ENCODE assay signal across 26 cellular contexts in the genomic region with DNA sequence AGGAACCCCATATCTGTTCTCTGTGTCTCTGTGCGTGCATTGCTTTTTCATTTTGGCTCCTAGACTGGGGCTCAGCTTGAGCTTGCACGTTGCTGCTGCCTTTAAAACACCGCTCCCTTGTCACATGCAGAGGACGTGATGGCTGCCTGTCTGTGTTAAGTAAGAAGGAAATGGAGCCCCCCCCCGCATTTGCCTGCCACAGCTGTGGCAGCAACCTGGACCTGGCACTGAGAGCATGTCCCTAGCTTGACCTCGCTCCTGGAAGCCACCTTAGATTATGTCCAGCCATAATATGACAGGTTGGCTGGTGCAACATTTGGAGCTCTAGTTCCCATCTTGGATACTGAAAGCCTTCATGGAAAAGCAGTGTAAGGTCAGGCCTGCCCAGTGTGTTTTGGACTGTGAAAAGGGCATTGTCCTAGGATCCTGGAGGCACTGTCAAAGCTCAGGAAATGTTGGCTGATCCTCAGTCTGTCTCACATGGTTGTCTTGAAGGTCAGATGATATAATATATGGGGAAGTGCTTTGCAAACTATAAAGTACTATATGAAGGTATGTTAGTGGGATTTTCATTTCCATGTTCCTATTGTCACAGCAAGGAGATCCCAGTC.
DNase-seq lines count a peak whose midpoint lies in the region; ATAC-seq and FAIRE-seq lines count a peak whose summit lies in the region.
"Had no signal": no experiment of that assay in that cellular context is flagged by ENCODE, and none has a peak within 500 bp of the region (broad histone marks: within the 10 kb centered on the region; RNA-seq: fewer than 3 reads in every experiment).

No MANE protein-coding gene starts in this region.

- ATAC-seq in activated T-cell treated with anti-CD3 and anti-CD28 coated beads, Interleukin-2, amount 50 U/mL, for 72 hours (replicated peaks in 1 of 2) = no peak
- no peak for ATAC-seq in activated T-cell treated with anti-CD3 and anti-CD28 coated beads, Interleukin-2, amount 50 U/mL, for 4 hours
- no peak for ATAC-seq in activated naive CD8-positive, alpha-beta T cell treated with anti-CD3 and anti-CD28 coated beads, Interleukin-2, amount 50 U/mL, for 24 hours
- ATAC-seq in stimulated activated effector memory CD8-positive, alpha-beta T cell treated with anti-CD3 and anti-CD28 coated beads, Interleukin-12 subunit alpha, Interleukin-12 subunit beta, amount 100 ng/mL, for 72 hours = no peak
- no peak for ATAC-seq in HG02623 (IDR thresholded peaks at IDR 0.05; ENCODE audit: unreplicated experiment)
- ATAC-seq: A549; HepG2; left cardiac atrium; PC-3; SK-N-SH treated with all-trans-retinoic acid at 6 μM for 48 hours; stimulated activated memory B cell treated with anti-CD40 and anti-IgM and Interleukin-4, amounts not matched to agents 10 μg/mL and 1 μg/mL and 100 μg/mL, for 72 hours had no signal

- FAIRE-seq in HTR-8/SVneo (lab: Jason Lieb, UNC) = peak; percentile 96
- FAIRE-seq: A549, HepG2 had no signal

- no peaks in the 10 kb centered on the region for H3K27me3 Mint-ChIP-seq in activated T-cell treated with anti-CD3 and anti-CD28 coated beads, Interleukin-2, amount 50 U/mL, for 72 hours (ENCODE audit: low read depth)
- no peaks in the 10 kb centered on the region for H3K27me3 Mint-ChIP-seq in activated T-cell treated with anti-CD3 and anti-CD28 coated beads, Interleukin-2, amount 50 U/mL, for 4 hours (ENCODE audit: low read depth)
- H3K27me3 Mint-ChIP-seq in activated naive CD8-positive, alpha-beta T cell treated with anti-CD3 and anti-CD28 coated beads, Interleukin-2, amount 50 U/mL, for 24 hours = no peaks in the 10 kb centered on the region

- no peaks in the 10 kb centered on the region for H3K4me1 Mint-ChIP-seq in activated T-cell treated with anti-CD3 and anti-CD28 coated beads, Interleukin-2, amount 50 U/mL, for 72 hours (ENCODE audit: low read depth)
- peaks cover 88% of the 10 kb centered on the region for H3K4me1 Mint-ChIP-seq in activated T-cell treated with anti-CD3 and anti-CD28 coated beads, Interleukin-2, amount 50 U/mL, for 4 hours (ENCODE audit: low read depth)
- H3K4me1 Mint-ChIP-seq in activated naive CD8-positive, alpha-beta T cell treated with anti-CD3 and anti-CD28 coated beads, Interleukin-2, amount 50 U/mL, for 24 hours = peaks cover 43% of the 10 kb centered on the region
- H3K4me1 Mint-ChIP-seq in stimulated activated effector memory CD8-positive, alpha-beta T cell treated with anti-CD3 and anti-CD28 coated beads, Interleukin-12 subunit alpha, Interleukin-12 subunit beta, amount 100 ng/mL, for 72 hours = peaks cover 88% of the 10 kb centered on the region
- H3K4me1 Mint-ChIP-seq: H9; nephron; stimulated activated memory B cell treated with anti-CD40 and anti-IgM and Interleukin-4, amounts not matched to agents 10 μg/mL and 1 μg/mL and 100 μg/mL, for 72 hours had no signal

- no peak for DNase-seq in activated T-cell treated with anti-CD3 and anti-CD28 coated beads, Interleukin-2, amount 50 U/mL, for 72 hours
- no peak for DNase-seq in activated T-cell treated with anti-CD3 and anti-CD28 coated beads, Interleukin-2, amount 50 U/mL, for 4 hours
- DNase-seq in HTR-8/SVneo (ENCODE audit: insufficient read length, low spot score) (no peak), CD1c-positive myeloid dendritic cell (ENCODE audit: extremely low spot score) (no peak), LoVo (ENCODE audit: low spot score) (no peak)
- no peak for DNase-seq in activated naive CD8-positive, alpha-beta T cell treated with anti-CD3 and anti-CD28 coated beads, Interleukin-2, amount 50 U/mL, for 24 hours
- DNase-seq in stimulated activated effector memory CD8-positive, alpha-beta T cell treated with anti-CD3 and anti-CD28 coated beads, Interleukin-12 subunit alpha, Interleukin-12 subunit beta, amount 100 ng/mL, for 72 hours (ENCODE audit: low spot score in 2 of 2) = no peak
- DNase-seq: activated CD4-positive, alpha-beta T cell treated with anti-CD3 and anti-CD28 coated beads, Interleukin-2, amount 50 U/mL, for 48 hours; activated T-cell treated with anti-CD3 and anti-CD28 coated beads for 4 hours; AML-193; DMS53; H9; hypothalamus; left cardiac atrium; NCI-H146; NCI-H226; NCI-H526 treated with DMSO at 0.1 percent for 48 hours; PC-3; retina; T-helper 2 cell had no signal

- H3K27ac Mint-ChIP-seq in activated T-cell treated with anti-CD3 and anti-CD28 coated beads, Interleukin-2, amount 50 U/mL, for 72 hours = no peak overlapping the region
- peak overlapping the region; percentile 83 for H3K27ac Mint-ChIP-seq in activated naive CD8-positive, alpha-beta T cell treated with anti-CD3 and anti-CD28 coated beads, Interleukin-2, amount 50 U/mL, for 24 hours
- peak overlapping the region; percentile 43 for H3K27ac Mint-ChIP-seq in stimulated activated effector memory CD8-positive, alpha-beta T cell treated with anti-CD3 and anti-CD28 coated beads, Interleukin-12 subunit alpha, Interleukin-12 subunit beta, amount 100 ng/mL, for 72 hours
- H3K27ac Mint-ChIP-seq: H9; nephron; stimulated activated memory B cell treated with anti-CD40 and anti-IgM and Interleukin-4, amounts not matched to agents 10 μg/mL and 1 μg/mL and 100 μg/mL, for 72 hours had no signal

- no peaks in the 10 kb centered on the region for H3K9me3 Mint-ChIP-seq in activated T-cell treated with anti-CD3 and anti-CD28 coated beads, Interleukin-2, amount 50 U/mL, for 72 hours
- H3K9me3 Mint-ChIP-seq in activated T-cell treated with anti-CD3 and anti-CD28 coated beads, Interleukin-2, amount 50 U/mL, for 4 hours = no peaks in the 10 kb centered on the region
- no peaks in the 10 kb centered on the region for H3K9me3 Mint-ChIP-seq in activated naive CD8-positive, alpha-beta T cell treated with anti-CD3 and anti-CD28 coated beads, Interleukin-2, amount 50 U/mL, for 24 hours
- H3K9me3 Mint-ChIP-seq in stimulated activated effector memory CD8-positive, alpha-beta T cell treated with anti-CD3 and anti-CD28 coated beads, Interleukin-12 subunit alpha, Interleukin-12 subunit beta, amount 100 ng/mL, for 72 hours = no peaks in the 10 kb centered on the region
- H3K9me3 Mint-ChIP-seq: H9; nephron; stimulated activated memory B cell treated with anti-CD40 and anti-IgM and Interleukin-4, amounts not matched to agents 10 μg/mL and 1 μg/mL and 100 μg/mL, for 72 hours had no signal

- peaks cover 12 to 37% of the 10 kb centered on the region in 2 donors for H3K36me3 Mint-ChIP-seq in activated T-cell treated with anti-CD3 and anti-CD28 coated beads, Interleukin-2, amount 50 U/mL, for 72 hours (ENCODE audit: insufficient read depth in 2 of 2)
- H3K36me3 Mint-ChIP-seq in activated T-cell treated with anti-CD3 and anti-CD28 coated beads, Interleukin-2, amount 50 U/mL, for 4 hours (ENCODE audit: insufficient read depth) = peaks cover 42% of the 10 kb centered on the region
- peaks cover 68% of the 10 kb centered on the region for H3K36me3 Mint-ChIP-seq in activated naive CD8-positive, alpha-beta T cell treated with anti-CD3 and anti-CD28 coated beads, Interleukin-2, amount 50 U/mL, for 24 hours (ENCODE audit: low read depth)
- peaks cover 76% of the 10 kb centered on the region for H3K36me3 Mint-ChIP-seq in stimulated activated effector memory CD8-positive, alpha-beta T cell treated with anti-CD3 and anti-CD28 coated beads, Interleukin-12 subunit alpha, Interleukin-12 subunit beta, amount 100 ng/mL, for 72 hours
- H3K36me3 Mint-ChIP-seq: stimulated activated memory B cell treated with anti-CD40 and anti-IgM and Interleukin-4, amounts not matched to agents 10 μg/mL and 1 μg/mL and 100 μg/mL, for 72 hours had no signal

- peak overlapping the region; percentile 5 to 25 for H3K4me3 Mint-ChIP-seq in activated T-cell treated with anti-CD3 and anti-CD28 coated beads, Interleukin-2, amount 50 U/mL, for 72 hours
- no peak overlapping the region for H3K4me3 Mint-ChIP-seq in activated T-cell treated with anti-CD3 and anti-CD28 coated beads, Interleukin-2, amount 50 U/mL, for 4 hours
- no peak overlapping the region for H3K4me3 Mint-ChIP-seq in activated naive CD8-positive, alpha-beta T cell treated with anti-CD3 and anti-CD28 coated beads, Interleukin-2, amount 50 U/mL, for 24 hours
- no peak overlapping the region for H3K4me3 Mint-ChIP-seq in stimulated activated effector memory CD8-positive, alpha-beta T cell treated with anti-CD3 and anti-CD28 coated beads, Interleukin-12 subunit alpha, Interleukin-12 subunit beta, amount 100 ng/mL, for 72 hours
- H3K4me3 Mint-ChIP-seq: H9; nephron; stimulated activated memory B cell treated with anti-CD40 and anti-IgM and Interleukin-4, amounts not matched to agents 10 μg/mL and 1 μg/mL and 100 μg/mL, for 72 hours had no signal

Comparison
In these comparisons a context has a peak if more than half of its experiments do, and no peak if none do; other contexts are left out.
1. H3K4me3 Mint-ChIP-seq: peak in activated T-cell treated with anti-CD3 and anti-CD28 coated beads, Interleukin-2, amount 50 U/mL, for 72 hours (2 of 2); none in activated T-cell treated with anti-CD3 and anti-CD28 coated beads, Interleukin-2, amount 50 U/mL, for 4 hours (single experiment), activated naive CD8-positive, alpha-beta T cell treated with anti-CD3 and anti-CD28 coated beads, Interleukin-2, amount 50 U/mL, for 24 hours (single experiment) and stimulated activated effector memory CD8-positive, alpha-beta T cell treated with anti-CD3 and anti-CD28 coated beads, Interleukin-12 subunit alpha, Interleukin-12 subunit beta, amount 100 ng/mL, for 72 hours (single experiment).